Comparison of ENCODE assay signal across 28 cellular contexts in genomic region chr14:103116645-103117044, GRCh38. TPM values are rescaled to one million over a fixed set of nuclear protein-coding genes. Genes with fewer than 3 reads are reported as not detected.
"Had no signal": no experiment of that assay in that cellular context is flagged by ENCODE, and none has a peak within 500 bp of the region (broad histone marks: within the 10 kb centered on the region; RNA-seq: fewer than 3 reads in every experiment).

No MANE protein-coding gene starts in this region.

- DNase-seq: activated CD4-positive, alpha-beta T cell treated with anti-CD3 and anti-CD28 coated beads for 1 hour; activated CD4-positive, alpha-beta T cell treated with anti-CD3 and anti-CD28 coated beads, Interleukin-2, amount 50 U/mL, for 4 hours; activated effector memory CD4-positive, alpha-beta T cell treated with anti-CD3 and anti-CD28 coated beads, Interleukin-2, amount 50 U/mL, for 16 hours; activated T-cell treated with anti-CD3 and anti-CD28 coated beads, Interleukin-2, amount 50 U/mL, for 72 hours; erythroblast; foreskin melanocyte; nephron progenitor cell; stimulated activated CD4-positive, alpha-beta T cell treated with anti-CD3 and anti-CD28 coated beads, Interleukin-2, amount 100 ng/mL, for 24 hours; stimulated activated naive CD8-positive, alpha-beta T cell treated with anti-CD3 and anti-CD28 coated beads, Interleukin-15, Interleukin-2, amounts not matched to agents 100 U/mL and 50 U/mL, for 24 hours; substantia nigra; T-helper 9 cell; tibial artery had no signal

- H3K4me1 ChIP-seq: prostate gland had no signal

- H3K27me3 ChIP-seq: ascending aorta, breast epithelium, right atrium auricular region had no signal

- H3K9me3 ChIP-seq: ascending aorta, breast epithelium, prostate gland, right atrium auricular region, tibial artery had no signal

- H3K4me3 Mint-ChIP-seq: activated naive CD4-positive, alpha-beta T cell treated with anti-CD3 and anti-CD28 coated beads, Interleukin-2, amount 50 U/mL, for 24 hours; activated T-cell treated with anti-CD3 and anti-CD28 coated beads, Interleukin-2, amount 50 U/mL, for 72 hours; mesothelial cell of epicardium; nephron progenitor cell had no signal

- H3K36me3 Mint-ChIP-seq: activated naive CD4-positive, alpha-beta T cell treated with anti-CD3 and anti-CD28 coated beads, Interleukin-2, amount 50 U/mL, for 24 hours; mesothelial cell of epicardium had no signal

- H3K27ac Mint-ChIP-seq: activated naive CD4-positive, alpha-beta T cell treated with anti-CD3 and anti-CD28 coated beads, Interleukin-2, amount 50 U/mL, for 24 hours; activated T-cell treated with anti-CD3 and anti-CD28 coated beads, Interleukin-2, amount 50 U/mL, for 72 hours; mesothelial cell of epicardium; nephron progenitor cell had no signal

- FAIRE-seq: endometrium, keratinocyte had no signal

- H3K27ac ChIP-seq: ascending aorta, coronary artery, prostate gland, right atrium auricular region, tibial artery, VCaP had no signal

- H3K4me3 ChIP-seq: ascending aorta, breast epithelium, coronary artery, lung, prostate gland, right atrium auricular region, tibial artery had no signal

- H3K36me3 ChIP-seq: ascending aorta, breast epithelium, prostate gland, right atrium auricular region, tibial artery had no signal

- H3K9me3 Mint-ChIP-seq: activated naive CD4-positive, alpha-beta T cell treated with anti-CD3 and anti-CD28 coated beads, Interleukin-2, amount 50 U/mL, for 24 hours; activated T-cell treated with anti-CD3 and anti-CD28 coated beads, Interleukin-2, amount 50 U/mL, for 72 hours; mesothelial cell of epicardium; nephron progenitor cell had no signal

RNA-seq across cellular contexts. Expression of gene EXOC3L4, which starts 22.1 kb away (rescaled TPM):
- total RNA-seq: activated CD8-positive, alpha-beta memory T cell treated with anti-CD3 and anti-CD28 coated beads for 36 hours; activated T-cell treated with anti-CD3 and anti-CD28 coated beads, Interleukin-2, amount 50 U/mL, for 72 hours; ascending aorta; mesothelial cell of epicardium had no signal
- polyA plus RNA-seq: keratinocyte had no signal

RNA-seq across cellular contexts. Expression of gene LBHD2, which starts 32.6 kb away (rescaled TPM):
- total RNA-seq: activated CD8-positive, alpha-beta memory T cell treated with anti-CD3 and anti-CD28 coated beads for 36 hours; activated T-cell treated with anti-CD3 and anti-CD28 coated beads, Interleukin-2, amount 50 U/mL, for 72 hours; ascending aorta; breast epithelium; left lobe of liver; lung; mesothelial cell of epicardium; osteocyte; right atrium auricular region; skeletal muscle tissue; urinary bladder had no signal
- polyA plus RNA-seq: keratinocyte, urinary bladder had no signal
